14 cellular contexts compared by ENCODE assay signal in genomic region chr11:83054001-83054400, GRCh38. TPM values are rescaled to one million over a fixed set of nuclear protein-coding genes. Genes with fewer than 3 reads are reported as not detected.
A peak's percentile ranks its signal among the peaks of the same experiment; 100 is the strongest.
DNase-seq lines count a peak whose midpoint lies in the region; ATAC-seq and TF ChIP-seq lines count a peak whose summit lies in the region.
"Had no signal": no experiment of that assay in that cellular context is flagged by ENCODE, and none has a peak within 500 bp of the region (broad histone marks: within the 10 kb centered on the region; RNA-seq: fewer than 3 reads in every experiment).

No MANE protein-coding gene starts in this region.

- H3K9me3 ChIP-seq in spleen (peaks cover 0 to 12% (median 4%) of the 10 kb centered on the region in 8 donors), Caco-2 (no peaks in the 10 kb centered on the region)

- peak overlapping the region; percentile 17 for H3K27ac Mint-ChIP-seq in activated CD4-positive, alpha-beta memory T cell treated with anti-CD3 and anti-CD28 coated beads, Interleukin-2, amount 10 ng/mL, durations not matched to agents 7 days and 5 days
- no peak overlapping the region for H3K27ac Mint-ChIP-seq in activated CD4-positive, alpha-beta memory T cell treated with anti-CD3 and anti-CD28 coated beads for 36 hours
- H3K27ac Mint-ChIP-seq in Caco-2 (ENCODE audit: unreplicated experiment), result no peak overlapping the region
- H3K27ac Mint-ChIP-seq in type B pancreatic cell, result no peak overlapping the region
- H3K27ac Mint-ChIP-seq: dendritic cell treated with granulocyte-macrophage colony-stimulating factor and Interleukin-4, amounts not matched to agents 40 ng/mL and 50 ng/mL, for 4 days had no signal

- H3K4me3 Mint-ChIP-seq in activated CD4-positive, alpha-beta memory T cell treated with anti-CD3 and anti-CD28 coated beads, Interleukin-2, amount 10 ng/mL, durations not matched to agents 7 days and 5 days, result no peak overlapping the region
- H3K4me3 Mint-ChIP-seq in activated CD4-positive, alpha-beta memory T cell treated with anti-CD3 and anti-CD28 coated beads for 36 hours, result no peak overlapping the region
- no peak overlapping the region for H3K4me3 Mint-ChIP-seq in Caco-2 (ENCODE audit: unreplicated experiment)
- no peak overlapping the region for H3K4me3 Mint-ChIP-seq in type B pancreatic cell
- H3K4me3 Mint-ChIP-seq: dendritic cell treated with granulocyte-macrophage colony-stimulating factor and Interleukin-4, amounts not matched to agents 40 ng/mL and 50 ng/mL, for 4 days had no signal

- H3K4me1 ChIP-seq in spleen (peaks cover 11 to 78% (median 31%) of the 10 kb centered on the region in 6 donors), Caco-2 (no peaks in the 10 kb centered on the region; the same call in 1 of the 2 replicates)

- no peak for DNase-seq in activated CD4-positive, alpha-beta memory T cell treated with anti-CD3 and anti-CD28 coated beads, Interleukin-2, amount 10 ng/mL, durations not matched to agents 7 days and 5 days
- DNase-seq in activated CD4-positive, alpha-beta memory T cell treated with anti-CD3 and anti-CD28 coated beads for 36 hours, result no peak
- DNase-seq in NCI-H69 (lab: John Stamatoyannopoulos, UW), result peak; percentile 53
- DNase-seq in spleen, result no peak
- DNase-seq in Caco-2, result no peak
- DNase-seq in type B pancreatic cell (ENCODE audit: extremely low spot score, unreplicated experiment), result no peak
- no peak for DNase-seq in NCI-H2227 treated with DMSO at 0.1 percent for 48 hours (lab: John Stamatoyannopoulos, UW)
- DNase-seq: ACHN; activated CD4-positive, alpha-beta T cell treated with anti-CD3 and anti-CD28 coated beads for 4 hours; GOT3; left cardiac atrium; NCI-H2107 had no signal

- POLR2A ChIA-PET in activated CD4-positive, alpha-beta memory T cell treated with anti-CD3 and anti-CD28 coated beads, Interleukin-2, amount 10 ng/mL, durations not matched to agents 7 days and 5 days (lab: Charles Lee), result interaction anchor here (2.6 to 3.1 kb wide), 2 partner anchors 9 to 17 kb away, joined by 10 to 17 read pairs; no protein-coding TSS in a partner anchor
- POLR2A ChIA-PET in activated CD4-positive, alpha-beta memory T cell treated with anti-CD3 and anti-CD28 coated beads for 36 hours (lab: Charles Lee), result no interaction called here
- POLR2A ChIA-PET in Caco-2 (lab: Charles Lee), result no interaction called here

- H3K27ac ChIP-seq in spleen, result peak overlapping the region in 5 of 8 donors; percentile 31 to 63 (median 53)

- 67 to 76% (median 72%) methylated on average over 2 of the region's 2 CpGs for WGBS in spleen, 5 donors

- no peak overlapping the region for H3K4me3 ChIP-seq in spleen
- H3K4me3 ChIP-seq in Caco-2 (ENCODE audit: low read depth, low read length), result no peak overlapping the region

- peaks cover 7% of the 10 kb centered on the region for H3K36me3 Mint-ChIP-seq in activated CD4-positive, alpha-beta memory T cell treated with anti-CD3 and anti-CD28 coated beads, Interleukin-2, amount 10 ng/mL, durations not matched to agents 7 days and 5 days (ENCODE audit: low read depth)
- H3K36me3 Mint-ChIP-seq in activated CD4-positive, alpha-beta memory T cell treated with anti-CD3 and anti-CD28 coated beads for 36 hours, result peaks cover 21% of the 10 kb centered on the region
- H3K36me3 Mint-ChIP-seq in Caco-2 (ENCODE audit: insufficient read depth, unreplicated experiment) (peaks cover 4% of the 10 kb centered on the region), type B pancreatic cell (peaks cover 4% of the 10 kb centered on the region)

- no peaks in the 10 kb centered on the region for H3K27me3 ChIP-seq in spleen (replicated peaks in 1 of 7)
- no peaks in the 10 kb centered on the region for H3K27me3 ChIP-seq in Caco-2 (replicated peaks; ENCODE audit: control insufficient read depth, insufficient read depth, low read length)

- H3K9me3 Mint-ChIP-seq in activated CD4-positive, alpha-beta memory T cell treated with anti-CD3 and anti-CD28 coated beads, Interleukin-2, amount 10 ng/mL, durations not matched to agents 7 days and 5 days, result peaks cover 2% of the 10 kb centered on the region
- peaks cover 10% of the 10 kb centered on the region for H3K9me3 Mint-ChIP-seq in activated CD4-positive, alpha-beta memory T cell treated with anti-CD3 and anti-CD28 coated beads for 36 hours
- H3K9me3 Mint-ChIP-seq in Caco-2 (ENCODE audit: unreplicated experiment) (no peaks in the 10 kb centered on the region), type B pancreatic cell (peaks cover 8% of the 10 kb centered on the region)
- H3K9me3 Mint-ChIP-seq: dendritic cell treated with granulocyte-macrophage colony-stimulating factor and Interleukin-4, amounts not matched to agents 40 ng/mL and 50 ng/mL, for 4 days had no signal

- peaks cover 0 to 6% (median 0%) of the 10 kb centered on the region in 6 donors for H3K36me3 ChIP-seq in spleen
- no peaks in the 10 kb centered on the region for H3K36me3 ChIP-seq in Caco-2 (ENCODE audit: control insufficient read depth, insufficient read depth, low read length)

- TF ChIP-seq CTCF in spleen (IDR thresholded peaks at IDR 0.05 in 8 of 11, conservative IDR thresholded peaks at IDR 0.05 in 3 of 11) (no peak), Caco-2 (IDR thresholded peaks at IDR 0.05; ENCODE audit: insufficient read depth in 1 of 2, low read depth in 1 of 2, low read length in 1 of 2, severe bottlenecking in 1 of 2, unreplicated experiment in 1 of 2) (no peak), type B pancreatic cell (conservative IDR thresholded peaks at IDR 0.05) (no peak)

- CTCF ChIA-PET in activated CD4-positive, alpha-beta memory T cell treated with anti-CD3 and anti-CD28 coated beads, Interleukin-2, amount 10 ng/mL, durations not matched to agents 7 days and 5 days (lab: Charles Lee), result no interaction called here
- CTCF ChIA-PET in activated CD4-positive, alpha-beta memory T cell treated with anti-CD3 and anti-CD28 coated beads for 36 hours (lab: Charles Lee), result no interaction called here
- CTCF ChIA-PET in Caco-2 (lab: Charles Lee), result no interaction called here

- TF ChIP-seq POLR2A in spleen (IDR thresholded peaks at IDR 0.05), result no peak

- H3K27me3 Mint-ChIP-seq in activated CD4-positive, alpha-beta memory T cell treated with anti-CD3 and anti-CD28 coated beads, Interleukin-2, amount 10 ng/mL, durations not matched to agents 7 days and 5 days, result no peaks in the 10 kb centered on the region
- no peaks in the 10 kb centered on the region for H3K27me3 Mint-ChIP-seq in activated CD4-positive, alpha-beta memory T cell treated with anti-CD3 and anti-CD28 coated beads for 36 hours
- H3K27me3 Mint-ChIP-seq in Caco-2 (ENCODE audit: insufficient read depth, unreplicated experiment) (no peaks in the 10 kb centered on the region), type B pancreatic cell (no peaks in the 10 kb centered on the region)

- intact Hi-C loops in activated CD4-positive, alpha-beta memory T cell treated with anti-CD3 and anti-CD28 coated beads for 36 hours (cut with micrococcal nuclease), result no loop called here
- intact Hi-C loops in spleen (cut with DNase I; ENCODE audit: low total_unique reads) (no loop called here), Caco-2 (cut with micrococcal nuclease; ENCODE audit: unreplicated experiment) (no loop called here)

- H3K4me1 Mint-ChIP-seq in activated CD4-positive, alpha-beta memory T cell treated with anti-CD3 and anti-CD28 coated beads, Interleukin-2, amount 10 ng/mL, durations not matched to agents 7 days and 5 days, result peaks cover 50% of the 10 kb centered on the region
- H3K4me1 Mint-ChIP-seq in activated CD4-positive, alpha-beta memory T cell treated with anti-CD3 and anti-CD28 coated beads for 36 hours (ENCODE audit: low read depth), result peaks cover 51% of the 10 kb centered on the region
- H3K4me1 Mint-ChIP-seq in Caco-2 (ENCODE audit: low read depth, unreplicated experiment) (peaks cover 28% of the 10 kb centered on the region), type B pancreatic cell (ENCODE audit: unreplicated experiment) (peaks cover 16% of the 10 kb centered on the region)

- ATAC-seq in HG02852 (IDR thresholded peaks at IDR 0.05; ENCODE audit: unreplicated experiment), result peak; percentile 68
- ATAC-seq: left cardiac atrium had no signal

- no TSS peak for BruUV-seq in Caco-2 (replicated peaks; lab: Mats Ljungman, UMichigan)

RNA-seq across cellular contexts. Expression of gene RAB30, which starts 17.7 kb away (rescaled TPM):
- 10 to 100 TPM in 1 of 2 experiments, 1 to 10 TPM in 1; 9.9 to 10.2 TPM for total RNA-seq in activated CD4-positive, alpha-beta memory T cell treated with anti-CD3 and anti-CD28 coated beads, Interleukin-2, amount 10 ng/mL, durations not matched to agents 7 days and 5 days
- 10 to 100 TPM; 11.5 to 12.9 TPM for total RNA-seq in activated CD4-positive, alpha-beta memory T cell treated with anti-CD3 and anti-CD28 coated beads for 36 hours
- total RNA-seq in spleen (10 to 100 TPM; 15.5 to 42.8 (median 36.2) TPM), Caco-2 (2022) (13.0 and 13.5 TPM in 2 replicates), type B pancreatic cell (ENCODE audit: low replicate concordance) (10.0 and 13.8 TPM in 2 replicates)
- polyA plus RNA-seq in spleen, result 1 to 10 TPM; 3.8 to 7.4 (median 4.4) TPM
